20 cellular contexts compared by ENCODE assay signal in the genomic region with DNA sequence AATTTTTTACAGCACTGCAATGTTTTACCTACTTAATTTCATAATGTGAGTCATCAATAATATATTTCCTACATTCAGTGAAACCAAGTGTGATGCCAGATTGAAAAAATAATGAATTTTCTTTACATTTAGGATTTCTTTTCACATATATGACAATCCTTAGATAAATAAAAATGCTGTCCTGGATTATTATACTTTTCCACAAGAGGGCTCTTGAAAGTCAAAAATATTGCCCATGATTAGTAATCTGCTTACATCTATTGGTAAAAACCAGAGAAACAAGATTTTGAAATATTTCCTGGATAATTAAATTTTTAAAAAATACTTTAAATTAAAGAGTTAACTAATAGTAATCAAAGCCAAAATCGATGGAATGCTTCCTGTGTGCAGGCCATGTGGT.
DNase-seq lines count a peak whose midpoint lies in the region; ATAC-seq and TF ChIP-seq lines count a peak whose summit lies in the region.
"Had no signal": no experiment of that assay in that cellular context is flagged by ENCODE, and none has a peak within 500 bp of the region (broad histone marks: within the 10 kb centered on the region; RNA-seq: fewer than 3 reads in every experiment).

No MANE protein-coding gene starts in this region.

- CTCF ChIA-PET in AG04450 (lab: Charles Lee) (interaction anchor here (0.8 kb wide), 2 partner anchors 303 to 305 kb away, joined by 4 to 5 read pairs; no protein-coding TSS in a partner anchor), PC-9 (lab: Charles Lee) (no interaction called here)

- H3K9me3 ChIP-seq in AG04450 (ENCODE audit: control insufficient read depth, insufficient read depth, low read length) = no peaks in the 10 kb centered on the region
- H3K9me3 ChIP-seq in PC-9 (ENCODE audit: insufficient read depth, low read depth) = no peaks in the 10 kb centered on the region; the same call in 1 of the 2 replicates
- H3K9me3 ChIP-seq: gastroesophageal sphincter, vagina had no signal

- H3K27ac ChIP-seq in AG04450 (ENCODE audit: low read depth, low read length) = no peak overlapping the region
- H3K27ac ChIP-seq in PC-9 = no peak overlapping the region
- H3K27ac ChIP-seq: gastroesophageal sphincter, parathyroid adenoma, vagina had no signal

- H3K36me3 ChIP-seq in PC-9 (ENCODE audit: low read depth) = no peaks in the 10 kb centered on the region
- H3K36me3 ChIP-seq: gastroesophageal sphincter, vagina had no signal

- intact Hi-C loops in PC-9 (cut with micrococcal nuclease; ENCODE audit: unreplicated experiment) = no loop called here
- intact Hi-C loops in left cardiac atrium (cut with DNase I) = loop anchor here in 1 of 2 donors (5.0 kb wide), 1 partner anchor 305 kb away; no protein-coding TSS in a partner anchor

- H3K79me2 ChIP-seq in PC-9 (ENCODE audit: low read depth) = no peaks in the 10 kb centered on the region
- H3K79me2 ChIP-seq: parathyroid adenoma had no signal

- no peaks in the 10 kb centered on the region for H3K9me2 ChIP-seq in PC-9 (ENCODE audit: insufficient read depth)

- H3K9me3 Mint-ChIP-seq in HFFc6 = no peaks in the 10 kb centered on the region
- H3K9me3 Mint-ChIP-seq: activated naive CD8-positive, alpha-beta T cell treated with anti-CD3 and anti-CD28 coated beads, Interleukin-2, amount 50 U/mL, for 24 hours; CD4-positive, alpha-beta T cell; H9; stimulated activated effector memory CD8-positive, alpha-beta T cell treated with anti-CD3 and anti-CD28 coated beads, Interleukin-12 subunit alpha, Interleukin-12 subunit beta, amount 100 ng/mL, for 72 hours had no signal

- H3K27me3 ChIP-seq in AG04450 (ENCODE audit: control insufficient read depth, insufficient read depth, low read length) (no peaks in the 10 kb centered on the region), PC-9 (ENCODE audit: insufficient read depth, low read depth) (no peaks in the 10 kb centered on the region)
- H3K27me3 ChIP-seq: gastroesophageal sphincter, vagina had no signal

- 0 out of 2 replicates have a peak, but pooled peaks have one; percentile 19 for TF ChIP-seq CTCF in AG04450 (IDR thresholded peaks at IDR 0.05; ENCODE audit: low read depth, low read length)
- TF ChIP-seq CTCF in HFFc6 (IDR thresholded peaks at IDR 0.05) = peak; percentile 60; the same call in 1 of the 2 replicates
- peak; percentile 32; the same call in 1 of the 2 replicates for TF ChIP-seq CTCF in PC-9 (conservative IDR thresholded peaks at IDR 0.05)
- peak; percentile 14 for TF ChIP-seq CTCF in fibroblast of pulmonary artery (IDR thresholded peaks at IDR 0.05; ENCODE audit: low read length, missing control alignments)

- BruUV-seq in PC-9 (replicated peaks; lab: Mats Ljungman, UMichigan) = no TSS peak

- peaks cover 3% of the 10 kb centered on the region; the same call in 1 of the 2 replicates for H3K27me3 Mint-ChIP-seq in HFFc6 (ENCODE audit: insufficient read depth)
- H3K27me3 Mint-ChIP-seq: activated naive CD8-positive, alpha-beta T cell treated with anti-CD3 and anti-CD28 coated beads, Interleukin-2, amount 50 U/mL, for 24 hours had no signal

- no peak overlapping the region for H3K4me2 ChIP-seq in PC-9

- no peaks in the 10 kb centered on the region for H3K36me3 Mint-ChIP-seq in HFFc6 (ENCODE audit: low read depth)
- H3K36me3 Mint-ChIP-seq: stimulated activated effector memory CD8-positive, alpha-beta T cell treated with anti-CD3 and anti-CD28 coated beads, Interleukin-12 subunit alpha, Interleukin-12 subunit beta, amount 100 ng/mL, for 72 hours had no signal

- H3K4me1 ChIP-seq in PC-9 (replicated peaks; ENCODE audit: insufficient read depth) = no peaks in the 10 kb centered on the region
- H3K4me1 ChIP-seq: parathyroid adenoma, vagina had no signal

- POLR2A ChIA-PET in AG04450 (lab: Yijun Ruan, JAX) (no interaction called here), PC-9 (lab: Charles Lee; ENCODE audit: unreplicated experiment) (no interaction called here)

- DNase-seq in AG04450 (ENCODE audit: low read depth, low spot score) (no peak), HFFc6 (no peak), PC-9 (no peak), fibroblast of pulmonary artery (ENCODE audit: low read depth) (no peak), left cardiac atrium (no peak)
- DNase-seq in activated CD4-positive, alpha-beta T cell treated with anti-CD3 and anti-CD28 coated beads, Interleukin-2, amount 50 U/mL, for 1 hour = no peak
- no peak for DNase-seq in activated naive CD4-positive, alpha-beta T cell (lab: John Stamatoyannopoulos, UW)
- DNase-seq: activated CD4-positive, alpha-beta T cell treated with anti-CD3 and anti-CD28 coated beads, Interleukin-2, amount 50 U/mL, for 48 hours; activated effector memory CD4-positive, alpha-beta T cell treated with Interleukin-2 at 50 U/mL for 16 hours; activated naive CD8-positive, alpha-beta T cell treated with anti-CD3 and anti-CD28 coated beads, Interleukin-2, amount 50 U/mL, for 24 hours; CD4-positive, alpha-beta T cell; DMS79 treated with DMSO at 0.1 percent for 48 hours; H9; NCI-H1105 treated with DMSO at 0.1 percent for 48 hours; NCI-H748 treated with DMSO at 0.1 percent for 48 hours had no signal

- no peak overlapping the region for H3K4me3 Mint-ChIP-seq in HFFc6
- H3K4me3 Mint-ChIP-seq: activated naive CD8-positive, alpha-beta T cell treated with anti-CD3 and anti-CD28 coated beads, Interleukin-2, amount 50 U/mL, for 24 hours; CD4-positive, alpha-beta T cell; H9; stimulated activated effector memory CD8-positive, alpha-beta T cell treated with anti-CD3 and anti-CD28 coated beads, Interleukin-12 subunit alpha, Interleukin-12 subunit beta, amount 100 ng/mL, for 72 hours had no signal

- H4K20me1 ChIP-seq in PC-9 (ENCODE audit: insufficient read depth) = no peaks in the 10 kb centered on the region

- H2AFZ ChIP-seq in PC-9 = no peak overlapping the region
- H2AFZ ChIP-seq: parathyroid adenoma had no signal

- no peak overlapping the region for H3K27ac Mint-ChIP-seq in HFFc6
- H3K27ac Mint-ChIP-seq: activated naive CD8-positive, alpha-beta T cell treated with anti-CD3 and anti-CD28 coated beads, Interleukin-2, amount 50 U/mL, for 24 hours; CD4-positive, alpha-beta T cell; H9; stimulated activated effector memory CD8-positive, alpha-beta T cell treated with anti-CD3 and anti-CD28 coated beads, Interleukin-12 subunit alpha, Interleukin-12 subunit beta, amount 100 ng/mL, for 72 hours had no signal

- H3F3A ChIP-seq in PC-9 (ENCODE audit: insufficient read depth, low read depth) = no peaks in the 10 kb centered on the region

- no peak overlapping the region for H3K4me3 ChIP-seq in AG04450 (ENCODE audit: low read depth, low read length)
- H3K4me3 ChIP-seq in PC-9 = no peak overlapping the region
- no peak overlapping the region for H3K4me3 ChIP-seq in fibroblast of pulmonary artery (replicated peaks; ENCODE audit: low read depth, low read length)
- H3K4me3 ChIP-seq: gastroesophageal sphincter, vagina had no signal

- no peak for ATAC-seq in GM21576 (IDR thresholded peaks at IDR 0.05; ENCODE audit: unreplicated experiment)
- no peak for ATAC-seq in left cardiac atrium
- ATAC-seq: activated naive CD8-positive, alpha-beta T cell treated with anti-CD3 and anti-CD28 coated beads, Interleukin-2, amount 50 U/mL, for 24 hours; gastroesophageal sphincter; stimulated activated effector memory CD8-positive, alpha-beta T cell treated with anti-CD3 and anti-CD28 coated beads, Interleukin-12 subunit alpha, Interleukin-12 subunit beta, amount 100 ng/mL, for 72 hours had no signal

- peaks cover 27% of the 10 kb centered on the region for H3K4me1 Mint-ChIP-seq in HFFc6 (ENCODE audit: low read depth)
- H3K4me1 Mint-ChIP-seq: activated naive CD8-positive, alpha-beta T cell treated with anti-CD3 and anti-CD28 coated beads, Interleukin-2, amount 50 U/mL, for 24 hours; stimulated activated effector memory CD8-positive, alpha-beta T cell treated with anti-CD3 and anti-CD28 coated beads, Interleukin-12 subunit alpha, Interleukin-12 subunit beta, amount 100 ng/mL, for 72 hours had no signal
